20 cellular contexts compared by ENCODE assay signal in the genomic region with DNA sequence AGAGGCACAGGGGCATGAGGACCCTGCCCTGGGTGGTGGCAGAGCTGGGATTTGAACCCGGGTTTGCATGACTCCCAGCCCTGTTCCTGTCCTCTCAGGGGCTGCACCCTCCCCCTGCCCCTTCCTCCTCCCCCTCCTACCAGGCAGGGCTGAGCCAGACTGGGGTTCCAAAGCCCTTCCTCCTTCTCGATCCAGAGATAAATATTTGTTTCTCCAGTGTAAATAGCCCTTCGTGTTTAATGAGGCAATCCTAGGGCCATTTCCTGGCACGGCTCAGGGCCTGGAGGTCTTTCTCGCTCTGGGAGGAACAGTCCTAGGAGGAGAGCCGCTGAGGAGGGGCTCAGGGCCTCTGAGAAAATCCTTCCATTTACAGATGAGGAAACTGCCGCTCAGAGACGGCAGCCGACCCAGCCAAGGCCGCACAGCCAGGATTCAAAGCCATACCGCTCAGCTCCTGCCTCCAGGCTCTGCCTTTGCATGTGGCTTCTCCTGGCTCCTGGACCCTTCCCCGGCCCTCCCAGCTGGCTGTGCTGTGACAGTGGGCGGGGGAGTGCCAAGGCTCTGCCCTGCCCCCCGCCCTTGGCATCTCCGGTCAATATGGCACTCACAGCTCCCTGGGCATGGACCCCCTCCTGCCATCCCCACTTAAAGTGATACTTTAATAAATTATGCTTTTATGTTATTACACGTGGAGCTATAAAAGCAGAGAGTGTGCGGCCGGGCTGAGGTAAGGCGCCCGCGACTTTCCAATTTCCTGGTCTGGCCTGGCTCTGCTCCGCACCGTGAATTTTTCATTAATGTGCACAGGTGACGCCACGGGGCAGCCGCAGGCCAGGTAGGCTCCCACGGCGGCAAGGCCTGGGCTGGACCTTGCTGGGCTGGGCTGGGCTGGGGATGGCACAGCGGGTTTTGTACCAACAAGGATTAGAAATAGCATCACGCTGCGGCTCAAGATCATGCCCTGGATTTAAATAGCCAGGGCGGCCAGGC.
A peak's percentile ranks its signal among the peaks of the same experiment; 100 is the strongest.
DNase-seq lines count a peak whose midpoint lies in the region; ATAC-seq and TF ChIP-seq lines count a peak whose summit lies in the region.
"Had no signal": no experiment of that assay in that cellular context is flagged by ENCODE, and none has a peak within 500 bp of the region (broad histone marks: within the 10 kb centered on the region; RNA-seq: fewer than 3 reads in every experiment).

No MANE protein-coding gene starts in this region.

- peak overlapping the region; percentile 54 for H4K91ac ChIP-seq in trophoblast cell (ENCODE audit: low read depth, low read length)

- H3K4me1 Mint-ChIP-seq in naive thymus-derived CD4-positive, alpha-beta T cell: peaks cover 0 to 3% (median 0%) of the 10 kb centered on the region in 7 donors

- H3K36me3 ChIP-seq in hepatocyte (replicated peaks; ENCODE audit: insufficient read depth, low read depth) (no peaks in the 10 kb centered on the region), trophoblast cell (ENCODE audit: control insufficient read depth in 1 of 2, insufficient read depth in 2 of 2, low read length in 2 of 2) (no peaks in the 10 kb centered on the region), mammary epithelial cell (ENCODE audit: insufficient read depth, low read length) (no peaks in the 10 kb centered on the region)
- H3K36me3 ChIP-seq in naive thymus-derived CD4-positive, alpha-beta T cell (ENCODE audit: control insufficient read depth in 2 of 3, insufficient read depth in 3 of 3, low read length in 3 of 3): no peaks in the 10 kb centered on the region
- H3K36me3 ChIP-seq: cardiac muscle cell, tibial nerve had no signal

- peak; percentile 48 for DNase-seq in DMS79 treated with DMSO at 0.1 percent for 48 hours (lab: John Stamatoyannopoulos, UW)
- peak; percentile 63 for DNase-seq in NCI-H510A treated with DMSO at 0.1 percent for 48 hours (lab: John Stamatoyannopoulos, UW)
- DNase-seq in hepatocyte (ENCODE audit: low spot score): peak; percentile 53
- no peak for DNase-seq in trophoblast cell
- DNase-seq in naive thymus-derived CD4-positive, alpha-beta T cell: no peak
- no peak for DNase-seq in GM19240 (ENCODE audit: insufficient read length, low spot score)
- no peak for DNase-seq in HuH-7.5 (ENCODE audit: low spot score)
- no peak for DNase-seq in mammary epithelial cell
- DNase-seq: activated B cell treated with CpG ODN at 0.5 μM for 24 hours; DND-41; effector memory CD8-positive, alpha-beta T cell; Karpas-422; NCI-H187 treated with DMSO at 0.1 percent for 48 hours; NCI-H82 had no signal

- H3K14ac ChIP-seq in trophoblast cell (ENCODE audit: low read length): peak overlapping the region; percentile 28

- H3K9me3 Mint-ChIP-seq in naive thymus-derived CD4-positive, alpha-beta T cell: peaks cover 0 to 1% (median 0%) of the 10 kb centered on the region in 11 donors
- H3K9me3 Mint-ChIP-seq: activated B cell treated with CpG ODN at 0.5 μM for 24 hours; activated T-helper 1 cell treated with anti-CD3 and anti-CD28 coated beads, Interleukin-12 subunit alpha, Interleukin-12 subunit beta, Interleukin-2, Interleukin-4 antibody, amounts not matched to agents 30 ng/mL and 10 ng/mL and 1 ng/mL, durations not matched to agents 14 hours and 24 hours and 36 hours; effector memory CD8-positive, alpha-beta T cell; T-helper 1 cell treated with Interleukin-12 subunit alpha and Interleukin-12 subunit beta and Interleukin-4 antibody, amounts not matched to agents 30 μg/mL and 1 μg/mL, for 36 hours had no signal

- POLR2A ChIA-PET in naive thymus-derived CD4-positive, alpha-beta T cell (lab: Charles Lee): no interaction called here

- H3K9me2 ChIP-seq in hepatocyte (replicated peaks; ENCODE audit: insufficient read depth): no peaks in the 10 kb centered on the region

- H3K4me3 Mint-ChIP-seq in naive thymus-derived CD4-positive, alpha-beta T cell: no peak overlapping the region
- H3K4me3 Mint-ChIP-seq: activated B cell treated with CpG ODN at 0.5 μM for 24 hours; activated T-helper 1 cell treated with anti-CD3 and anti-CD28 coated beads, Interleukin-12 subunit alpha, Interleukin-12 subunit beta, Interleukin-2, Interleukin-4 antibody, amounts not matched to agents 30 ng/mL and 10 ng/mL and 1 ng/mL, durations not matched to agents 14 hours and 24 hours and 36 hours; effector memory CD8-positive, alpha-beta T cell; T-helper 1 cell treated with Interleukin-12 subunit alpha and Interleukin-12 subunit beta and Interleukin-4 antibody, amounts not matched to agents 30 μg/mL and 1 μg/mL, for 36 hours had no signal

- H4K12ac ChIP-seq in trophoblast cell (ENCODE audit: low read depth, low read length): no peak overlapping the region

- dilution Hi-C loops in mammary epithelial cell (cut with HindIII; ENCODE audit: low sequenced_read_pairs): no loop called here

- no peak overlapping the region for H3K4ac ChIP-seq in trophoblast cell (ENCODE audit: low read depth, low read length)

- peaks cover 9% of the 10 kb centered on the region for H3K79me1 ChIP-seq in trophoblast cell (ENCODE audit: low read length)

- no peaks in the 10 kb centered on the region for H3K79me2 ChIP-seq in hepatocyte
- no peaks in the 10 kb centered on the region for H3K79me2 ChIP-seq in trophoblast cell (ENCODE audit: control insufficient read depth, insufficient read depth, low read length, poor library complexity)
- H3K79me2 ChIP-seq in mammary epithelial cell (ENCODE audit: insufficient read depth, low read length): no peaks in the 10 kb centered on the region

- in situ Hi-C loops in mammary epithelial cell (cut with MboI; ENCODE audit: low sequenced_read_pairs in 2 of 2): no loop called here

- H3K4me1 ChIP-seq in hepatocyte (ENCODE audit: insufficient read depth) (peaks cover 58% of the 10 kb centered on the region), trophoblast cell (ENCODE audit: control insufficient read depth in 1 of 2, insufficient read depth in 2 of 2, low read length in 2 of 2) (peaks cover 15 to 28% of the 10 kb centered on the region in 2 experiments), mammary epithelial cell (ENCODE audit: insufficient read depth, low read length) (peaks cover 6% of the 10 kb centered on the region)
- H3K4me1 ChIP-seq in naive thymus-derived CD4-positive, alpha-beta T cell (ENCODE audit: control insufficient read depth in 2 of 2, insufficient read depth in 2 of 2, low read length in 2 of 2): no peaks in the 10 kb centered on the region

- H3K4me2 ChIP-seq in hepatocyte (peak overlapping the region; percentile 9), trophoblast cell (ENCODE audit: low read length) (no peak overlapping the region), mammary epithelial cell (ENCODE audit: insufficient read depth, low read depth, low read length) (no peak overlapping the region)

- H3K9me3 ChIP-seq in hepatocyte (ENCODE audit: low read depth): no peaks in the 10 kb centered on the region
- H3K9me3 ChIP-seq in trophoblast cell (ENCODE audit: insufficient read depth, low read depth, low read length): no peaks in the 10 kb centered on the region
- H3K9me3 ChIP-seq in naive thymus-derived CD4-positive, alpha-beta T cell (ENCODE audit: control insufficient read depth in 2 of 3, low read length in 3 of 3): no peaks in the 10 kb centered on the region
- no peaks in the 10 kb centered on the region for H3K9me3 ChIP-seq in mammary epithelial cell (replicated peaks; ENCODE audit: insufficient read depth, low read length)
- H3K9me3 ChIP-seq: tibial nerve had no signal

- no peaks in the 10 kb centered on the region for H4K20me1 ChIP-seq in hepatocyte (ENCODE audit: insufficient read depth, poor library complexity, severe bottlenecking)
- H4K20me1 ChIP-seq in mammary epithelial cell (ENCODE audit: insufficient read depth, low read length): peaks cover 2% of the 10 kb centered on the region

- peaks cover 0 to 17% (median 10%) of the 10 kb centered on the region in 5 donors for H3K27me3 Mint-ChIP-seq in naive thymus-derived CD4-positive, alpha-beta T cell

- peak overlapping the region; percentile 73 for H2AK5ac ChIP-seq in trophoblast cell (ENCODE audit: low read length)

- H3K4me3 ChIP-seq in hepatocyte (no peak overlapping the region), trophoblast cell (ENCODE audit: low read depth, low read length) (no peak overlapping the region), mammary epithelial cell (replicated peaks in 1 of 3; ENCODE audit: insufficient read depth in 1 of 3, low read depth in 2 of 3, low read length in 3 of 3) (no peak overlapping the region)
- no peak overlapping the region for H3K4me3 ChIP-seq in naive thymus-derived CD4-positive, alpha-beta T cell (ENCODE audit: low read length)
- H3K4me3 ChIP-seq: cardiac muscle cell, skin epidermis, tibial nerve had no signal

- H2BK5ac ChIP-seq in trophoblast cell (ENCODE audit: low read depth, low read length, poor library complexity): no peak overlapping the region

- 72% methylated on average over 31 of the region's 32 CpGs for WGBS in hepatocyte (ENCODE audit: low lambda C conversion rate, missing lambda C conversion rate)
- no CpG with 5 or more reads among the region's 32 CpGs for WGBS in trophoblast cell (ENCODE audit: extremely low coverage, insufficient coverage, insufficient read length)
- 86% methylated on average over 18 of the region's 32 CpGs for WGBS in mammary epithelial cell (ENCODE audit: low coverage, missing lambda C conversion rate)

- H3K36me3 Mint-ChIP-seq in naive thymus-derived CD4-positive, alpha-beta T cell: no peaks in the 10 kb centered on the region

- H2BK12ac ChIP-seq in trophoblast cell (ENCODE audit: low read length): peak overlapping the region; percentile 42

- no peak overlapping the region for H3K9ac ChIP-seq in trophoblast cell (ENCODE audit: low read length)
- H3K9ac ChIP-seq in mammary epithelial cell (ENCODE audit: insufficient read depth, low read length): no peak overlapping the region

- no peaks in the 10 kb centered on the region for H3K27me3 ChIP-seq in hepatocyte
- no peaks in the 10 kb centered on the region for H3K27me3 ChIP-seq in trophoblast cell (ENCODE audit: insufficient read depth, low read length)
- H3K27me3 ChIP-seq in naive thymus-derived CD4-positive, alpha-beta T cell (ENCODE audit: control insufficient read depth in 2 of 2, insufficient read depth in 2 of 2, low read length in 2 of 2): no peaks in the 10 kb centered on the region
- no peaks in the 10 kb centered on the region for H3K27me3 ChIP-seq in mammary epithelial cell (ENCODE audit: insufficient read depth, low read length)
- H3K27me3 ChIP-seq: cardiac muscle cell had no signal

- intact Hi-C loops in naive thymus-derived CD4-positive, alpha-beta T cell (cut with micrococcal nuclease): no loop called here
- intact Hi-C loops in mammary epithelial cell (cut with micrococcal nuclease): loop anchor here (10.0 kb wide), 1 partner anchor 127 kb away; no protein-coding TSS in a partner anchor

- no peak for ATAC-seq in naive thymus-derived CD4-positive, alpha-beta T cell
- ATAC-seq: effector memory CD8-positive, alpha-beta T cell; Right ventricle myocardium inferior had no signal

- no peak overlapping the region for H3K27ac Mint-ChIP-seq in naive thymus-derived CD4-positive, alpha-beta T cell
- H3K27ac Mint-ChIP-seq: activated B cell treated with CpG ODN at 0.5 μM for 24 hours; activated T-helper 1 cell treated with anti-CD3 and anti-CD28 coated beads, Interleukin-12 subunit alpha, Interleukin-12 subunit beta, Interleukin-2, Interleukin-4 antibody, amounts not matched to agents 30 ng/mL and 10 ng/mL and 1 ng/mL, durations not matched to agents 14 hours and 24 hours and 36 hours; effector memory CD8-positive, alpha-beta T cell; T-helper 1 cell treated with Interleukin-12 subunit alpha and Interleukin-12 subunit beta and Interleukin-4 antibody, amounts not matched to agents 30 μg/mL and 1 μg/mL, for 36 hours had no signal

- H4K8ac ChIP-seq in trophoblast cell (ENCODE audit: low read depth, low read length): no peak overlapping the region

- H2AFZ ChIP-seq in hepatocyte (no peak overlapping the region), trophoblast cell (ENCODE audit: insufficient read depth, low read length, poor library complexity) (no peak overlapping the region), mammary epithelial cell (ENCODE audit: low read depth, low read length) (no peak overlapping the region)

- no peak overlapping the region for H3K18ac ChIP-seq in trophoblast cell (ENCODE audit: low read length)

- BruUV-seq in mammary epithelial cell (replicated peaks; lab: Mats Ljungman, UMichigan): no TSS peak

- no peak overlapping the region for H3K23ac ChIP-seq in trophoblast cell (ENCODE audit: low read length)

- H3K27ac ChIP-seq in hepatocyte: peak overlapping the region; percentile 67
- no peak overlapping the region for H3K27ac ChIP-seq in trophoblast cell (ENCODE audit: low read depth, low read length)
- no peak overlapping the region for H3K27ac ChIP-seq in naive thymus-derived CD4-positive, alpha-beta T cell (ENCODE audit: low read depth, low read length)
- no peak overlapping the region for H3K27ac ChIP-seq in mammary epithelial cell (ENCODE audit: insufficient read depth, low read depth, low read length)
- H3K27ac ChIP-seq: cardiac muscle cell, skin epidermis, tibial nerve had no signal

- CTCF ChIA-PET in naive thymus-derived CD4-positive, alpha-beta T cell (lab: Charles Lee): no interaction called here
- CTCF ChIA-PET in mammary epithelial cell (lab: Charles Lee; ENCODE audit: low non-redundant PET): no interaction called here

- no peak for TF ChIP-seq CTCF in hepatocyte (IDR thresholded peaks at IDR 0.05; ENCODE audit: poor library complexity)
- TF ChIP-seq CTCF in mammary epithelial cell (conservative IDR thresholded peaks at IDR 0.05 in 1 of 2, IDR thresholded peaks at IDR 0.05 in 1 of 2; ENCODE audit: extremely low read depth in 1 of 2, insufficient read depth in 1 of 2, low read depth in 1 of 2, low read length in 2 of 2): no peak

- peak overlapping the region; percentile 1 for H2BK120ac ChIP-seq in trophoblast cell (ENCODE audit: insufficient read depth, low read length, poor library complexity)

Comparison
In these comparisons a context has a peak if more than half of its experiments do, and no peak if none do; other contexts are left out.
1. DNase-seq: peak in DMS79 treated with DMSO at 0.1 percent for 48 hours (single experiment), NCI-H510A treated with DMSO at 0.1 percent for 48 hours (single experiment) and hepatocyte (single experiment); none in trophoblast cell (0 of 2), naive thymus-derived CD4-positive, alpha-beta T cell (0 of 9), GM19240 (single experiment), HuH-7.5 (single experiment) and mammary epithelial cell (single experiment).